In genomic region chr4:183205193-183205592, GRCh38 we compare ENCODE assay signal across 1 cellular context.
TF ChIP-seq lines count a peak whose summit lies in the region.

No MANE protein-coding gene starts in this region.

TF ChIP-seq in K562, 482 proteins besides CTCF, POLR2A, EP300 and RAD21 (continued from another document):
- no peak for TF ChIP-seq ZNF277 (CRISPR knock-in tag; IDR thresholded peaks at IDR 0.05; ENCODE audit: borderline replicate concordance)
- TF ChIP-seq MEF2D (tag; conservative IDR thresholded peaks at IDR 0.05; ENCODE audit: low read depth): peak; percentile 83
- TF ChIP-seq HMGN3 (IDR thresholded peaks at IDR 0.05; ENCODE audit: borderline replicate concordance, extremely low read depth, insufficient read length, low read depth, low read length): no peak
- TF ChIP-seq ZNF584 (CRISPR knock-in tag; IDR thresholded peaks at IDR 0.05; ENCODE audit: low read depth): no peak
- no peak for TF ChIP-seq ZBTB7A (IDR thresholded peaks at IDR 0.05; ENCODE audit: borderline replicate concordance, control insufficient read depth, low read depth, low read length)
- TF ChIP-seq RUNX1 (IDR thresholded peaks at IDR 0.05; ENCODE audit: low read depth): no peak
